16 cellular contexts compared by ENCODE assay signal in the genomic region with DNA sequence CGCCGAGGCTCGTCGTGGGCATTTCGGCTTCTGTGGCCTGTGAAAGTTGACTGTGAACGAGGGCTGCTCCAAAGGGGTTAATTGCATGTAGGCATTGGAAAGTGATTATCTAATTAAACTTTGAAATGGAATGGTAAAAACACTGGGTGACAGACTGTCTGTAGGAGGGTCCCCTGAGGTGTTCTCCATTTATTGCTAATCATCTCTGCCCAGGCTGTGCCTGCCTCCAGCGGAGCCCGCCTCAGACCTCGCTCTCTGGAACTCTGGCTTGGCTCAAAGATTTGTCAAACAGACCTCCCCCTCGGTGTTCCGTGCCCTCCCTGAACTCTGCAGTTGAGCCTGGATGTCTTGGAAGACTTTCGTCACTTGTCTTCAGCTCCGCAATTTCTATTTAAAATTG. TPM values are rescaled to one million over a fixed set of nuclear protein-coding genes. Genes with fewer than 3 reads are reported as not detected.
A peak's percentile ranks its signal among the peaks of the same experiment; 100 is the strongest.
DNase-seq lines count a peak whose midpoint lies in the region; ATAC-seq and TF ChIP-seq lines count a peak whose summit lies in the region.
"Had no signal": no experiment of that assay in that cellular context is flagged by ENCODE, and none has a peak within 500 bp of the region (broad histone marks: within the 10 kb centered on the region; RNA-seq: fewer than 3 reads in every experiment).

No MANE protein-coding gene starts in this region.

- H3K36me3 ChIP-seq in RWPE2 (ENCODE audit: low read depth) (no peaks in the 10 kb centered on the region), testis (ENCODE audit: low read depth, missing control alignments) (no peaks in the 10 kb centered on the region)
- H3K36me3 ChIP-seq: HAP-1 had no signal

- intact Hi-C loops in testis (cut with DNase I; ENCODE audit: low total_unique reads) = loop anchor here (10.0 kb wide), 1 partner anchor 182 kb away; no protein-coding TSS in a partner anchor

- H3K27ac ChIP-seq in RWPE2 (ENCODE audit: poor library complexity, severe bottlenecking) (no peak overlapping the region), coronary artery (no peak overlapping the region), testis (no peak overlapping the region)

- no peaks in the 10 kb centered on the region for H3K4me1 ChIP-seq in RWPE2 (ENCODE audit: insufficient read depth, poor library complexity, severe bottlenecking)
- H3K4me1 ChIP-seq in testis = peaks cover 3% of the 10 kb centered on the region

- TF ChIP-seq CTCF in RWPE2 (IDR thresholded peaks at IDR 0.05; ENCODE audit: poor library complexity, severe bottlenecking) (no peak), coronary artery (IDR thresholded peaks at IDR 0.05) (no peak), testis (IDR thresholded peaks at IDR 0.05) (no peak)

- H3K27me3 ChIP-seq in RWPE2 (ENCODE audit: insufficient read depth, poor library complexity, severe bottlenecking) (peaks cover 45% of the 10 kb centered on the region), testis (no peaks in the 10 kb centered on the region)

- WGBS in testis, 2 donors = 65 to 67% methylated on average over 13 of the region's 13 CpGs

- TF ChIP-seq POLR2A in testis (IDR thresholded peaks at IDR 0.05) = no peak

- no peak for ATAC-seq in RWPE2 (ENCODE audit: low read depth)
- ATAC-seq in GM21360 (IDR thresholded peaks at IDR 0.05; ENCODE audit: unreplicated experiment) = no peak

- peak; percentile 63 for DNase-seq in D341Med (ENCODE audit: low spot score)
- DNase-seq in RWPE2 (ENCODE audit: low spot score) = peak; percentile 6
- DNase-seq in coronary artery (ENCODE audit: low spot score) = peak; percentile 43
- DNase-seq in testis = peak; percentile 44
- DNase-seq in NCI-H1694 treated with DMSO at 0.1 percent for 48 hours (lab: John Stamatoyannopoulos, UW) = no peak
- no peak for DNase-seq in iPS-NIHi11 (ENCODE audit: low spot score)
- DNase-seq: C1 segment of cervical spinal cord; Calu3; CD4-positive, alpha-beta memory T cell; COR-L47; DMS153; DND-41; GOT3; HFFc6 had no signal

- no peak overlapping the region for H3K4me3 ChIP-seq in RWPE2 (ENCODE audit: severe bottlenecking)
- no peak overlapping the region for H3K4me3 ChIP-seq in coronary artery
- no peak overlapping the region for H3K4me3 ChIP-seq in testis
- H3K4me3 ChIP-seq: HAP-1 had no signal

- H3K9me3 ChIP-seq in RWPE2 (ENCODE audit: severe bottlenecking) = no peaks in the 10 kb centered on the region
- no peaks in the 10 kb centered on the region for H3K9me3 ChIP-seq in testis
- H3K9me3 ChIP-seq: HAP-1 had no signal

RNA-seq across cellular contexts. Expression of a gene that starts 50.2 kb away (rescaled TPM):
- 10 to 100 TPM; 49.2 to 52.0 TPM for total RNA-seq in testis
- 44.7 TPM for polyA plus RNA-seq in testis (ENCODE audit: insufficient read depth, low read depth, low replicate concordance)

Comparison
In these comparisons a context has a peak if more than half of its experiments do, and no peak if none do; other contexts are left out.
1. DNase-seq: peak in D341Med (single experiment), RWPE2 (single experiment), coronary artery (single experiment) and testis (single experiment); none in NCI-H1694 treated with DMSO at 0.1 percent for 48 hours (single experiment) and iPS-NIHi11 (single experiment).